ENCODE assay signal across 42 cellular contexts in genomic region chr21:32252136-32252535, GRCh38. TPM values are rescaled to one million over a fixed set of nuclear protein-coding genes. Genes with fewer than 3 reads are reported as not detected.
"Had no signal": no experiment of that assay in that cellular context is flagged by ENCODE, and none has a peak within 500 bp of the region (broad histone marks: within the 10 kb centered on the region; RNA-seq: fewer than 3 reads in every experiment).

No MANE protein-coding gene starts in this region.

- H3K27ac ChIP-seq: ascending aorta, body of pancreas, brain microvascular endothelial cell, breast epithelium, cardiac muscle cell had no signal

- H3K27ac Mint-ChIP-seq: activated naive CD4-positive, alpha-beta T cell treated with anti-CD3 and anti-CD28 coated beads for 36 hours; activated naive CD4-positive, alpha-beta T cell treated with anti-CD3 and anti-CD28 coated beads, Interleukin-2, amount 10 ng/mL, durations not matched to agents 7 days and 5 days; activated naive CD4-positive, alpha-beta T cell treated with anti-CD3 and anti-CD28 coated beads, Interleukin-2, amount 50 U/mL, for 24 hours; activated naive CD4-positive, alpha-beta T cell treated with anti-CD3 and anti-CD28 coated beads, Interleukin-2, amount 50 U/mL, for 72 hours; activated naive CD8-positive, alpha-beta T cell; activated naive CD8-positive, alpha-beta T cell treated with anti-CD3 and anti-CD28 coated beads for 36 hours; activated naive CD8-positive, alpha-beta T cell treated with anti-CD3 and anti-CD28 coated beads, Interleukin-2, amount 10 ng/mL, durations not matched to agents 7 days and 5 days; activated naive CD8-positive, alpha-beta T cell treated with anti-CD3 and anti-CD28 coated beads, Interleukin-2, amount 50 U/mL, for 24 hours; activated T-cell treated with anti-CD3 and anti-CD28 coated beads, Interleukin-2, amount 50 U/mL, for 24 hours; activated T-cell treated with anti-CD3 and anti-CD28 coated beads, Interleukin-2, amount 50 U/mL, for 72 hours; activated T-helper 1 cell treated with anti-CD3 and anti-CD28 coated beads, Interleukin-12 subunit alpha, Interleukin-12 subunit beta, Interleukin-2, Interleukin-4 antibody, amounts not matched to agents 30 ng/mL and 10 ng/mL and 1 ng/mL, durations not matched to agents 14 hours and 24 hours and 36 hours; activated T-helper 17 cell treated with anti-CD3 and anti-CD28 coated beads, Interleukin-2, amount 50 U/mL, for 72 hours; activated T-helper 2 cell treated with anti-CD3 and anti-CD28 coated beads, Interferon-gamma antibody, Interleukin-2, Interleukin-4, amounts not matched to agents 10 μg/mL and 5 μg/mL and 100 μg/mL, durations not matched to agents 14 hours and 24 hours and 36 hours; brain had no signal

- H3K36me3 Mint-ChIP-seq: activated naive CD4-positive, alpha-beta T cell treated with anti-CD3 and anti-CD28 coated beads, Interleukin-2, amount 10 ng/mL, durations not matched to agents 7 days and 5 days; activated naive CD4-positive, alpha-beta T cell treated with anti-CD3 and anti-CD28 coated beads, Interleukin-2, amount 50 U/mL, for 24 hours; activated naive CD8-positive, alpha-beta T cell treated with anti-CD3 and anti-CD28 coated beads for 36 hours; activated naive CD8-positive, alpha-beta T cell treated with anti-CD3 and anti-CD28 coated beads, Interleukin-2, amount 10 ng/mL, durations not matched to agents 7 days and 5 days; brain had no signal

- H3K4me1 ChIP-seq: breast epithelium had no signal

- H3K36me3 ChIP-seq: adrenal gland, ascending aorta, brain microvascular endothelial cell, breast epithelium, cardiac muscle cell had no signal

- H3K9me3 ChIP-seq: adrenal gland, ascending aorta, body of pancreas, breast epithelium had no signal

- ATAC-seq: activated naive CD4-positive, alpha-beta T cell treated with anti-CD3 and anti-CD28 coated beads, Interleukin-2, amount 50 U/mL, for 72 hours; activated naive CD8-positive, alpha-beta T cell treated with anti-CD3 and anti-CD28 coated beads, Interleukin-2, amount 50 U/mL, for 24 hours; activated T-cell treated with anti-CD3 and anti-CD28 coated beads, Interleukin-2, amount 50 U/mL, for 4 hours; activated T-cell treated with anti-CD3 and anti-CD28 coated beads, Interleukin-2, amount 50 U/mL, for 72 hours; activated T-helper 17 cell treated with anti-CD3 and anti-CD28 coated beads, Interleukin-2, amount 50 U/mL, for 72 hours; body of pancreas had no signal

- DNase-seq: activated effector memory CD4-positive, alpha-beta T cell treated with anti-CD3 and anti-CD28 coated beads, Interleukin-2, amount 50 U/mL, for 16 hours; activated effector memory CD4-positive, alpha-beta T cell treated with Interleukin-2 at 50 U/mL for 16 hours; activated gamma-delta T cell; activated gamma-delta T cell treated with Interleukin-2 at 50 U/mL for 16 hours; activated naive CD4-positive, alpha-beta T cell; activated naive CD4-positive, alpha-beta T cell treated with anti-CD3 and anti-CD28 coated beads for 36 hours; activated naive CD4-positive, alpha-beta T cell treated with anti-CD3 and anti-CD28 coated beads, Interleukin-2, amount 10 ng/mL, durations not matched to agents 7 days and 5 days; activated naive CD4-positive, alpha-beta T cell treated with anti-CD3 and anti-CD28 coated beads, Interleukin-2, amount 50 U/mL, for 16 hours; activated naive CD4-positive, alpha-beta T cell treated with Interleukin-2 at 50 U/mL for 16 hours; activated naive CD8-positive, alpha-beta T cell treated with anti-CD3 and anti-CD28 coated beads for 36 hours; activated naive CD8-positive, alpha-beta T cell treated with anti-CD3 and anti-CD28 coated beads, Interleukin-2, amount 10 ng/mL, durations not matched to agents 7 days and 5 days; activated naive CD8-positive, alpha-beta T cell treated with anti-CD3 and anti-CD28 coated beads, Interleukin-2, amount 50 U/mL, for 24 hours; activated T-cell treated with anti-CD3 and anti-CD28 coated beads, Interleukin-2, amount 50 U/mL, for 1 hour; activated T-cell treated with anti-CD3 and anti-CD28 coated beads, Interleukin-2, amount 50 U/mL, for 24 hours; activated T-cell treated with anti-CD3 and anti-CD28 coated beads, Interleukin-2, amount 50 U/mL, for 4 hours; activated T-cell treated with anti-CD3 and anti-CD28 coated beads, Interleukin-2, amount 50 U/mL, for 48 hours; activated T-cell treated with anti-CD3 and anti-CD28 coated beads, Interleukin-2, amount 50 U/mL, for 72 hours; adrenal gland; amniotic stem cell; amygdala; anterior cingulate cortex; aorta; body of pancreas; brain microvascular endothelial cell; caudate nucleus; central memory CD4-positive, alpha-beta T cell; cerebellar nuclear complex had no signal

- H3K4me3 Mint-ChIP-seq: activated naive CD4-positive, alpha-beta T cell treated with anti-CD3 and anti-CD28 coated beads for 36 hours; activated naive CD4-positive, alpha-beta T cell treated with anti-CD3 and anti-CD28 coated beads, Interleukin-2, amount 10 ng/mL, durations not matched to agents 7 days and 5 days; activated naive CD4-positive, alpha-beta T cell treated with anti-CD3 and anti-CD28 coated beads, Interleukin-2, amount 50 U/mL, for 24 hours; activated naive CD8-positive, alpha-beta T cell; activated naive CD8-positive, alpha-beta T cell treated with anti-CD3 and anti-CD28 coated beads for 36 hours; activated naive CD8-positive, alpha-beta T cell treated with anti-CD3 and anti-CD28 coated beads, Interleukin-2, amount 10 ng/mL, durations not matched to agents 7 days and 5 days; activated naive CD8-positive, alpha-beta T cell treated with anti-CD3 and anti-CD28 coated beads, Interleukin-2, amount 50 U/mL, for 24 hours; activated T-cell treated with anti-CD3 and anti-CD28 coated beads, Interleukin-2, amount 50 U/mL, for 24 hours; activated T-cell treated with anti-CD3 and anti-CD28 coated beads, Interleukin-2, amount 50 U/mL, for 4 hours; activated T-cell treated with anti-CD3 and anti-CD28 coated beads, Interleukin-2, amount 50 U/mL, for 72 hours; activated T-helper 1 cell treated with anti-CD3 and anti-CD28 coated beads, Interleukin-12 subunit alpha, Interleukin-12 subunit beta, Interleukin-2, Interleukin-4 antibody, amounts not matched to agents 30 ng/mL and 10 ng/mL and 1 ng/mL, durations not matched to agents 14 hours and 24 hours and 36 hours; activated T-helper 17 cell treated with anti-CD3 and anti-CD28 coated beads, Interleukin-2, amount 50 U/mL, for 72 hours; brain; central memory CD8-positive, alpha-beta T cell had no signal

- H3K4me1 Mint-ChIP-seq: activated naive CD4-positive, alpha-beta T cell treated with anti-CD3 and anti-CD28 coated beads, Interleukin-2, amount 10 ng/mL, durations not matched to agents 7 days and 5 days; activated naive CD4-positive, alpha-beta T cell treated with anti-CD3 and anti-CD28 coated beads, Interleukin-2, amount 50 U/mL, for 24 hours; activated naive CD8-positive, alpha-beta T cell treated with anti-CD3 and anti-CD28 coated beads for 36 hours; activated naive CD8-positive, alpha-beta T cell treated with anti-CD3 and anti-CD28 coated beads, Interleukin-2, amount 10 ng/mL, durations not matched to agents 7 days and 5 days; activated naive CD8-positive, alpha-beta T cell treated with anti-CD3 and anti-CD28 coated beads, Interleukin-2, amount 50 U/mL, for 24 hours; activated T-helper 17 cell treated with anti-CD3 and anti-CD28 coated beads, Interleukin-2, amount 50 U/mL, for 72 hours; central memory CD8-positive, alpha-beta T cell had no signal

- H3K4me3 ChIP-seq: adrenal gland, ascending aorta, body of pancreas, breast epithelium, cardiac muscle cell had no signal

RNA-seq across cellular contexts. Expression of gene MRAP, which starts 46.5 kb away (rescaled TPM):
- total RNA-seq: activated naive CD4-positive, alpha-beta T cell treated with anti-CD3 and anti-CD28 coated beads for 36 hours; activated naive CD4-positive, alpha-beta T cell treated with anti-CD3 and anti-CD28 coated beads, Interleukin-2, amount 50 U/mL, for 72 hours; activated naive CD8-positive, alpha-beta T cell treated with anti-CD3 and anti-CD28 coated beads for 36 hours; activated naive CD8-positive, alpha-beta T cell treated with anti-CD3 and anti-CD28 coated beads, Interleukin-2, amount 10 ng/mL, durations not matched to agents 7 days and 5 days; activated T-cell treated with anti-CD3 and anti-CD28 coated beads, Interleukin-2, amount 50 U/mL, for 4 hours; activated T-cell treated with anti-CD3 and anti-CD28 coated beads, Interleukin-2, amount 50 U/mL, for 72 hours; activated T-helper 1 cell treated with anti-CD3 and anti-CD28 coated beads, Interleukin-12 subunit alpha, Interleukin-12 subunit beta, Interleukin-2, Interleukin-4 antibody, amounts not matched to agents 30 ng/mL and 10 ng/mL and 1 ng/mL, durations not matched to agents 14 hours and 24 hours and 36 hours; activated T-helper 17 cell treated with anti-CD3 and anti-CD28 coated beads, Interleukin-2, amount 50 U/mL, for 72 hours; activated T-helper 2 cell treated with anti-CD3 and anti-CD28 coated beads, Interferon-gamma antibody, Interleukin-2, Interleukin-4, amounts not matched to agents 10 μg/mL and 5 μg/mL and 100 μg/mL, durations not matched to agents 14 hours and 24 hours and 36 hours; ascending aorta; astrocyte; bronchial epithelial cell; cardiac muscle cell; cardiac septum; chondrocyte had no signal
